8 cellular contexts compared by ENCODE assay signal in the genomic region with DNA sequence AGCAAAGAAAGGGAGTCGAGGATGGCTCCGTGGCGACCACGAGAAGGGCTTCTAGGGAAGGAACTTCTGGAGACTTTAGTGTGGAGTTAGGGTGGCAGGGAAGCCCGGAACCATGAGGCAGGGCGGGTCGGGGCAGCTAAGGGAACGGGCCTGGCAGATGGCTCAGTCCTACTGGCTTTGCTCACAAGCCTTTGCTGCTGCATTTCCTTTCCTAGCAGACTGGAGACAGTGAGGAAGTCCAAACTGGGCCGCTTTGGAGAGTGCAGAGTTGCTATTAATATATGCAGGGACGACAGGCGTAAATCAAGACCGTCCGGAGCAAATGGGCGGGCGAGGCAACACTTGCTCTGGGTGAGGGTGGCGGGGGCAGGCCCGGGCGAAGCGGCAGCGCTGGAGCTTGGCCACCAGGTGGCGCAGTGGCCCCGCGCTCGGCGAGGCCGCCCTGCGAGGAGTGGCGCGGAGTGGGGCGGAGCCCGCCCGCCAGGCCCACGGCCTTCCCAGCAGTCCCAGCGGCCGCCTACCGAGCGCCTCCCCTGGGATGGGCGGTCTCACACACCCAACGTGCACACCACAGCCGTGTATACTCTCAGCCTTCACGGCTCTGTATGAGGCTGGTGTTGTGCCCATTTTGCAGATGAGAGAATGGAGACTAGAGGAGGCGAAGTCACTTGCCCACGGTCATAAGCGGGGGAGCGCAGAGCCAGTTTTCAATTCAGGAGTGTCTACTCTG.
DNase-seq lines count a peak whose midpoint lies in the region; ATAC-seq lines count a peak whose summit lies in the region.

No MANE protein-coding gene starts in this region.

- H3K4me1 ChIP-seq in endocrine pancreas (ENCODE audit: control insufficient read depth, insufficient read depth, low read length) = no peaks in the 10 kb centered on the region

- no peaks in the 10 kb centered on the region for H3K27me3 ChIP-seq in endocrine pancreas (ENCODE audit: control insufficient read depth, insufficient read depth, low read length)

- H3K9me3 ChIP-seq in endocrine pancreas (ENCODE audit: control insufficient read depth, low read length) = no peaks in the 10 kb centered on the region

- DNase-seq in COR-L47 (lab: John Stamatoyannopoulos, UW) (peak; percentile 70), NOMO-1 treated with DMSO at 0.1 percent for 48 hours (lab: John Stamatoyannopoulos, UW; ENCODE audit: unreplicated experiment) (peak; percentile 92), midbrain (lab: John Stamatoyannopoulos, UW) (peak; percentile 91)
- peak; percentile 74 for DNase-seq in activated CD8-positive, alpha-beta memory T cell treated with anti-CD3 and anti-CD28 coated beads, Interleukin-2, amount 50 U/mL, for 1 hour (ENCODE audit: extremely low read depth)
- DNase-seq in stimulated activated CD8-positive, alpha-beta memory T cell treated with anti-CD3 and anti-CD28 coated beads, Interleukin-2, amount 100 ng/mL, for 1 hour (ENCODE audit: low read depth in 2 of 2) = peak; percentile 84 to 88

- no peaks in the 10 kb centered on the region for H3K36me3 ChIP-seq in endocrine pancreas (ENCODE audit: control insufficient read depth, insufficient read depth, low read length)

- ATAC-seq in GM19438 (IDR thresholded peaks at IDR 0.05; ENCODE audit: low read depth, unreplicated experiment) (peak; percentile 82), HG03571 (IDR thresholded peaks at IDR 0.05; ENCODE audit: unreplicated experiment) (peak; percentile 88)

- H3K9ac ChIP-seq in endocrine pancreas (ENCODE audit: control insufficient read depth, insufficient read depth, low read length) = peak overlapping the region; percentile 73

- no peak overlapping the region for H3K4me3 ChIP-seq in endocrine pancreas (ENCODE audit: control insufficient read depth, insufficient read depth, low read length)
